ENCODE assay signal across 10 cellular contexts in genomic region chr15:84752700-84753099, GRCh38. TPM values are rescaled to one million over a fixed set of nuclear protein-coding genes. Genes with fewer than 3 reads are reported as not detected.
A peak's percentile ranks its signal among the peaks of the same experiment; 100 is the strongest.
DNase-seq lines count a peak whose midpoint lies in the region; ATAC-seq and TF ChIP-seq lines count a peak whose summit lies in the region.
"Had no signal": no experiment of that assay in that cellular context is flagged by ENCODE, and none has a peak within 500 bp of the region (broad histone marks: within the 10 kb centered on the region; RNA-seq: fewer than 3 reads in every experiment).

No MANE protein-coding gene starts in this region.

- peak overlapping the region; percentile 9 to 82 for H3K27ac Mint-ChIP-seq in effector memory CD8-positive, alpha-beta T cell
- H3K27ac Mint-ChIP-seq in nephron: peak overlapping the region; percentile 31 to 49 (median 48)
- H3K27ac Mint-ChIP-seq in activated CD8-positive, alpha-beta memory T cell treated with anti-CD3 and anti-CD28 coated beads, Interleukin-2, amount 10 ng/mL, durations not matched to agents 7 days and 5 days: no peak overlapping the region

- H3K4me3 Mint-ChIP-seq in effector memory CD8-positive, alpha-beta T cell: peak overlapping the region in 1 of 2 donors; percentile 25
- peak overlapping the region in 1 of 3 experiments; percentile 42 for H3K4me3 Mint-ChIP-seq in nephron
- no peak overlapping the region for H3K4me3 Mint-ChIP-seq in activated CD8-positive, alpha-beta memory T cell treated with anti-CD3 and anti-CD28 coated beads, Interleukin-2, amount 10 ng/mL, durations not matched to agents 7 days and 5 days

- no peak for TF ChIP-seq CTCF in nephron (IDR thresholded peaks at IDR 0.05; ENCODE audit: unreplicated experiment in 3 of 3)

- peaks cover 16% of the 10 kb centered on the region for H3K36me3 Mint-ChIP-seq in effector memory CD8-positive, alpha-beta T cell (ENCODE audit: insufficient read depth)
- H3K36me3 Mint-ChIP-seq in nephron (ENCODE audit: low read depth): peaks cover 8% of the 10 kb centered on the region
- H3K36me3 Mint-ChIP-seq in activated CD8-positive, alpha-beta memory T cell treated with anti-CD3 and anti-CD28 coated beads, Interleukin-2, amount 10 ng/mL, durations not matched to agents 7 days and 5 days: peaks cover 32% of the 10 kb centered on the region

- DNase-seq in AG08396 (ENCODE audit: low spot score) (peak; percentile 39), LHCN-M2 (ENCODE audit: low read depth) (peak; percentile 80), DMS153 treated with DMSO at 0.1 percent for 48 hours (lab: John Stamatoyannopoulos, UW; ENCODE audit: unreplicated experiment) (no peak)
- DNase-seq in effector memory CD8-positive, alpha-beta T cell: no peak
- no peak for DNase-seq in activated CD8-positive, alpha-beta memory T cell treated with anti-CD3 and anti-CD28 coated beads, Interleukin-2, amount 10 ng/mL, durations not matched to agents 7 days and 5 days
- DNase-seq: cortex of kidney, stomach had no signal

- ATAC-seq in effector memory CD8-positive, alpha-beta T cell (replicated peaks): no peak
- no peak for ATAC-seq in activated CD8-positive, alpha-beta memory T cell treated with anti-CD3 and anti-CD28 coated beads, Interleukin-2, amount 10 ng/mL, durations not matched to agents 7 days and 5 days
- ATAC-seq in GM18505 (IDR thresholded peaks at IDR 0.05; ENCODE audit: unreplicated experiment) (no peak), HG03354 (IDR thresholded peaks at IDR 0.05; ENCODE audit: poor library complexity, severe bottlenecking, unreplicated experiment) (no peak)

- H3K27me3 Mint-ChIP-seq in effector memory CD8-positive, alpha-beta T cell: no peaks in the 10 kb centered on the region
- no peaks in the 10 kb centered on the region for H3K27me3 Mint-ChIP-seq in nephron (ENCODE audit: low read depth)
- H3K27me3 Mint-ChIP-seq in activated CD8-positive, alpha-beta memory T cell treated with anti-CD3 and anti-CD28 coated beads, Interleukin-2, amount 10 ng/mL, durations not matched to agents 7 days and 5 days: no peaks in the 10 kb centered on the region

- CTCF ChIA-PET in activated CD8-positive, alpha-beta memory T cell treated with anti-CD3 and anti-CD28 coated beads, Interleukin-2, amount 10 ng/mL, durations not matched to agents 7 days and 5 days (lab: Charles Lee): interaction anchor here (4.7 kb wide), 1 partner anchor 97 kb away, joined by 34 read pairs; the partner anchor contains the start of genes NMB and WDR73

- TF ChIP-seq POLR2A in GM18505 (IDR thresholded peaks at IDR 0.05; ENCODE audit: borderline replicate concordance, extremely low read depth, insufficient read depth, insufficient read length): no peak

- H3K9me3 Mint-ChIP-seq in effector memory CD8-positive, alpha-beta T cell: no peaks in the 10 kb centered on the region
- no peaks in the 10 kb centered on the region for H3K9me3 Mint-ChIP-seq in nephron
- no peaks in the 10 kb centered on the region for H3K9me3 Mint-ChIP-seq in activated CD8-positive, alpha-beta memory T cell treated with anti-CD3 and anti-CD28 coated beads, Interleukin-2, amount 10 ng/mL, durations not matched to agents 7 days and 5 days (ENCODE audit: low read depth)

- H3K4me1 Mint-ChIP-seq in effector memory CD8-positive, alpha-beta T cell (ENCODE audit: low read depth in 2 of 2): peaks cover 54 to 68% of the 10 kb centered on the region in 2 donors
- H3K4me1 Mint-ChIP-seq in nephron: peaks cover 44% of the 10 kb centered on the region
- H3K4me1 Mint-ChIP-seq in activated CD8-positive, alpha-beta memory T cell treated with anti-CD3 and anti-CD28 coated beads, Interleukin-2, amount 10 ng/mL, durations not matched to agents 7 days and 5 days: peaks cover 38% of the 10 kb centered on the region

RNA-seq across cellular contexts. Expression of gene ZNF592, which starts 4.3 kb away (rescaled TPM):
- 9.2 and 12.2 TPM in 2 replicates for total RNA-seq in LHCN-M2 (2014; rRNA removed)
- 15.5 TPM for polyA plus RNA-seq in LHCN-M2 (2012)
- total RNA-seq in activated CD8-positive, alpha-beta memory T cell treated with anti-CD3 and anti-CD28 coated beads, Interleukin-2, amount 10 ng/mL, durations not matched to agents 7 days and 5 days: 10 to 100 TPM; 32.9 to 39.7 TPM

RNA-seq across cellular contexts. Expression of gene SEC11A, which starts 36.8 kb away (rescaled TPM):
- 215 and 239 TPM in 2 replicates for total RNA-seq in LHCN-M2 (2014; rRNA removed)
- polyA plus RNA-seq in LHCN-M2 (2012): 173 TPM
- total RNA-seq in activated CD8-positive, alpha-beta memory T cell treated with anti-CD3 and anti-CD28 coated beads, Interleukin-2, amount 10 ng/mL, durations not matched to agents 7 days and 5 days: 100 to 1,000 TPM in 1 of 2 experiments, 10 to 100 TPM in 1; 96.6 to 122 TPM

Comparison
In these comparisons a context has a peak if more than half of its experiments do, and no peak if none do; other contexts are left out.
1. DNase-seq: peak in AG08396 (single experiment) and LHCN-M2 (single experiment); none in effector memory CD8-positive, alpha-beta T cell (0 of 3), activated CD8-positive, alpha-beta memory T cell treated with anti-CD3 and anti-CD28 coated beads, Interleukin-2, amount 10 ng/mL, durations not matched to agents 7 days and 5 days (single experiment) and DMS153 treated with DMSO at 0.1 percent for 48 hours (single experiment).